In the genomic region with DNA sequence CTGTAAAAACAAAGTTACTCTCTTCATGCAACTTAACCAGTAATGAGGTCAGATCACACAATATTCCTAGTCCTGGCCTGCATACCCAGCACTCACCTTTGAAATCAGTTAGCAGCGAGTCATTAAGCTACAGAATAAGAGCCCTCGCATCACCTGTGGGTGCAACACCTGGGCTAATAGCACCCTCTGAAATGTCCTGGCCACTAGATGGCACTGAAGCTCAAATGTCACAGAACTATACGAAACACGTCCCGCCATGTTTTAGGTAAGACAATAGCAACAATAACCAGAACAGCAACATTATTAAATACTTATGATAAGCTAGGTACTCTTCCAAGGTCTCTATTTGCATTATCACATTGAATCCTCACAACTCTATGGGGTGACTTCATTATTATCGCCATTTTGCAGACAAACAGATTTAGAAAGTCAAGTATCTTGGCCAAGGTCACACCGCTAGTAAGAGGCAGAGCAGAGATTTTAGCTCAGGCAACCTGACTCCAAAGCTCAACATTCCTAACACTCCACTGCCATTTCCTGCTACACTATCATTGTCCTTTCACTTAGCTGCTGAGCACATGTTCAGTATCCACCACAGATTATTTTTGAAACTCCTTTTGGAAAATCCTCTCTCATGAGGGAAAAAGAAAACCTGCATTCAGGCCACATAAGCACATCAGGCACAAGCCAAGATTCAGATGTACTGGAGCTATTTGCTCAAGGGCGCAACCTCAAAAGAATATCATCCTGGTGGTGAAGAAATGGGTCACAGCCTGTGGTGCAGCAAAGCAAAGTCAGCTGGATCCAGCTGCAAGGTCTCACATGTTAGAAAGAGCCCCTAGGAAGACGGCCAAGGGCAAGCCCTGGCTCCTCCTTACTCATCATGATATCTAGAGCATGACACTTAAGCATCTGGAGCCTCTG, we compare ENCODE assay signal across 8 cellular contexts. TPM values are rescaled to one million over a fixed set of nuclear protein-coding genes. Genes with fewer than 3 reads are reported as not detected.
DNase-seq lines count a peak whose midpoint lies in the region; ATAC-seq and TF ChIP-seq lines count a peak whose summit lies in the region.

No MANE protein-coding gene starts in this region.

- H3K9me3 ChIP-seq in HUES48 (ENCODE audit: control insufficient read depth, insufficient read depth, low read length): no peaks in the 10 kb centered on the region; the same call in 1 of the 2 replicates
- no peaks in the 10 kb centered on the region for H3K9me3 ChIP-seq in WERI-Rb-1 (ENCODE audit: severe bottlenecking)
- H3K9me3 ChIP-seq in spleen: no peaks in the 10 kb centered on the region

- H3K27ac ChIP-seq in HUES48 (ENCODE audit: low read depth, low read length) (peak overlapping the region; percentile 60), WERI-Rb-1 (no peak overlapping the region), spleen (no peak overlapping the region)

- no peak overlapping the region; the same call in 1 of the 2 replicates for H3K9ac ChIP-seq in HUES48 (ENCODE audit: low read depth, low read length)

- peak; percentile 43 for DNase-seq in WERI-Rb-1
- peak; percentile 7 for DNase-seq in globus pallidus (ENCODE audit: low spot score)
- DNase-seq in spleen: no peak
- DNase-seq in AML-193 (lab: John Stamatoyannopoulos, UW): no peak
- DNase-seq in DMS114 treated with DMSO at 0.1 percent for 48 hours (lab: John Stamatoyannopoulos, UW; ENCODE audit: unreplicated experiment): no peak

- intact Hi-C loops in spleen (cut with DNase I; ENCODE audit: low total_unique reads): loop anchor here (10.0 kb wide), 1 partner anchor 140 kb away; no protein-coding TSS in a partner anchor

- H3K36me3 ChIP-seq in HUES48 (ENCODE audit: control insufficient read depth, insufficient read depth, low read length) (no peaks in the 10 kb centered on the region), WERI-Rb-1 (no peaks in the 10 kb centered on the region), spleen (no peaks in the 10 kb centered on the region)

- WGBS in spleen, 5 donors: 56 to 68% (median 63%) methylated on average over 9 of the region's 9 CpGs

- ATAC-seq in HG03175 (IDR thresholded peaks at IDR 0.05; ENCODE audit: unreplicated experiment): no peak

- H3K4me3 ChIP-seq in HUES48 (ENCODE audit: low read depth, low read length): no peak overlapping the region
- no peak overlapping the region for H3K4me3 ChIP-seq in WERI-Rb-1 (ENCODE audit: low read depth, low read length)
- H3K4me3 ChIP-seq in spleen: no peak overlapping the region

- H3K27me3 ChIP-seq in HUES48 (ENCODE audit: control insufficient read depth, insufficient read depth, low read length): no peaks in the 10 kb centered on the region
- H3K27me3 ChIP-seq in WERI-Rb-1 (ENCODE audit: insufficient read depth, low read depth, severe bottlenecking): peaks cover 28% of the 10 kb centered on the region
- H3K27me3 ChIP-seq in spleen (replicated peaks in 1 of 7): peaks cover 0 to 25% (median 0%) of the 10 kb centered on the region in 7 donors

- peaks cover 57% of the 10 kb centered on the region for H3K4me1 ChIP-seq in HUES48 (ENCODE audit: control insufficient read depth, insufficient read depth, low read length)
- H3K4me1 ChIP-seq in spleen: peaks cover 0 to 13% (median 0%) of the 10 kb centered on the region in 6 donors

- TF ChIP-seq POLR2A in spleen (IDR thresholded peaks at IDR 0.05): no peak

- TF ChIP-seq CTCF in GM12873 (IDR thresholded peaks at IDR 0.05; ENCODE audit: insufficient read depth, low read depth, low read length, missing control alignments) (peak; percentile 61), WERI-Rb-1 (IDR thresholded peaks at IDR 0.05; ENCODE audit: low read depth, low read length) (peak; percentile 62), spleen (IDR thresholded peaks at IDR 0.05 in 8 of 11, conservative IDR thresholded peaks at IDR 0.05 in 3 of 11) (peak in 7 of 11 experiments; percentile 20 to 45 (median 33))

RNA-seq across cellular contexts. Expression of gene KDR, which starts 59.5 kb away (rescaled TPM):
- 10 to 100 TPM in 6 of 7 donors, 1 to 10 TPM in 1; 9.5 to 25.0 (median 20.5) TPM for total RNA-seq in spleen
- 1 to 10 TPM; 1.2 to 2.9 (median 1.6) TPM for polyA plus RNA-seq in spleen

Comparison
In these comparisons a context has a peak if more than half of its experiments do, and no peak if none do; other contexts are left out.
1. DNase-seq: peak in WERI-Rb-1 (single experiment) and globus pallidus (single experiment); none in spleen (single experiment), AML-193 (0 of 2) and DMS114 treated with DMSO at 0.1 percent for 48 hours (single experiment).
2. Peak in every context shown above with its lines, with median percentiles within 50 percentile points of each other: CTCF ChIP-seq.